In the genomic region with DNA sequence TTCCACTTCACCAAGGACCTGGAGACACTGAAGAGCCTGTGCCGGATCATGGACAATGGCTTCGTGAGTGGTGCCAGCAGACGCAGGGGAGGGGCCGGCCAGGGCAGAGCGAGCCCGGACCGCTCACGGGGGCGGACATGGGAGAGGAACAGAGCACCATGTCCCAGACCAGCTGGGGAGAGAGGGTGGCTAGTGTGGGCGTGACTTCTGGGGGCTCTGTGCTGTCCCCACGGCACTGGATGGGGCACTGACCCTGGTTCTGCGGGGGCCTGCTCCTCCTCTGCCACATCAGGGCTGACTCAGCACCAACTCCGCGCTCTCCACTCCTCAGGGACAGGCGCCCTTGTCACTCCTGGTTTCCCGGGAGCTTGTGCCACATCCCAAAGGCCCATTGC, we compare ENCODE assay signal across 14 cellular contexts. TPM values are rescaled to one million over a fixed set of nuclear protein-coding genes. Genes with fewer than 3 reads are reported as not detected.
DNase-seq lines count a peak whose midpoint lies in the region; ATAC-seq and TF ChIP-seq lines count a peak whose summit lies in the region.
"Had no signal": no experiment of that assay in that cellular context is flagged by ENCODE, and none has a peak within 500 bp of the region (broad histone marks: within the 10 kb centered on the region; RNA-seq: fewer than 3 reads in every experiment).

No MANE protein-coding gene starts in this region.

- H3K36me3 Mint-ChIP-seq in activated naive CD4-positive, alpha-beta T cell treated with anti-CD3 and anti-CD28 coated beads, Interleukin-2, amount 50 U/mL, for 72 hours = no peaks in the 10 kb centered on the region

- H3K9me3 Mint-ChIP-seq in activated naive CD4-positive, alpha-beta T cell treated with anti-CD3 and anti-CD28 coated beads, Interleukin-2, amount 50 U/mL, for 72 hours = no peaks in the 10 kb centered on the region

- H3K4me1 ChIP-seq in right lobe of liver (peaks cover 0 to under 1% (median 0%) of the 10 kb centered on the region in 4 donors), thyroid gland (peaks cover 3 to 4% of the 10 kb centered on the region in 2 donors), ascending aorta (no peaks in the 10 kb centered on the region)

- H3K9me3 ChIP-seq in right lobe of liver = no peaks in the 10 kb centered on the region
- no peaks in the 10 kb centered on the region for H3K9me3 ChIP-seq in thyroid gland
- H3K9me3 ChIP-seq in ascending aorta = no peaks in the 10 kb centered on the region
- H3K9me3 ChIP-seq: prostate gland had no signal

- peak overlapping the region; percentile 20 to 79 for H3K27ac Mint-ChIP-seq in activated naive CD4-positive, alpha-beta T cell treated with anti-CD3 and anti-CD28 coated beads, Interleukin-2, amount 50 U/mL, for 72 hours

- 80% methylated on average over 1 of the region's 16 CpGs for WGBS in right lobe of liver (ENCODE audit: insufficient coverage, low coverage, low lambda C conversion rate, missing lambda C conversion rate)
- WGBS in thyroid gland, 2 donors = 53 to 70% methylated on average over 11 to 15 of the region's 16 CpGs

- H3K4me3 ChIP-seq in right lobe of liver (no peak overlapping the region), thyroid gland (replicated peaks in 1 of 3) (no peak overlapping the region), ascending aorta (no peak overlapping the region)
- H3K4me3 ChIP-seq: lung, prostate gland had no signal

- H3K27me3 ChIP-seq in right lobe of liver = no peaks in the 10 kb centered on the region
- H3K27me3 ChIP-seq in thyroid gland = no peaks in the 10 kb centered on the region
- no peaks in the 10 kb centered on the region for H3K27me3 ChIP-seq in ascending aorta

- ATAC-seq in activated naive CD4-positive, alpha-beta T cell treated with anti-CD3 and anti-CD28 coated beads, Interleukin-2, amount 50 U/mL, for 72 hours = no peak
- peak; percentile 1 for ATAC-seq in SK-N-SH treated with all-trans-retinoic acid at 6 μM for 48 hours
- no peak for ATAC-seq in right lobe of liver

- TF ChIP-seq CTCF in right lobe of liver (IDR thresholded peaks at IDR 0.05) (no peak), thyroid gland (IDR thresholded peaks at IDR 0.05) (no peak), ascending aorta (IDR thresholded peaks at IDR 0.05) (no peak)

- intact Hi-C loops in right lobe of liver (cut with DNase I) = no loop called here
- intact Hi-C loops in thyroid gland (cut with DNase I) = loop anchor here (5.0 kb wide), 1 partner anchor 51 kb away; no protein-coding TSS in a partner anchor
- intact Hi-C loops in ascending aorta (cut with DNase I) = loop anchor here (10.0 kb wide), 1 partner anchor 1224 kb away; the partner anchor contains the start of gene DBP

- H3K36me3 ChIP-seq in right lobe of liver (peaks cover 0 to 43% (median 4%) of the 10 kb centered on the region in 4 donors), thyroid gland (peaks cover 37 to 53% of the 10 kb centered on the region in 2 donors), ascending aorta (peaks cover 72 to 88% of the 10 kb centered on the region in 2 donors)

- H3K27ac ChIP-seq in right lobe of liver = no peak overlapping the region
- H3K27ac ChIP-seq in thyroid gland = no peak overlapping the region
- H3K27ac ChIP-seq in ascending aorta = peak overlapping the region in 1 of 2 donors; percentile 29

- no peak for TF ChIP-seq POLR2A in right lobe of liver (IDR thresholded peaks at IDR 0.05)
- TF ChIP-seq POLR2A in thyroid gland (IDR thresholded peaks at IDR 0.05) = no peak

- DNase-seq in activated naive CD4-positive, alpha-beta T cell treated with anti-CD3 and anti-CD28 coated beads, Interleukin-2, amount 50 U/mL, for 72 hours (ENCODE audit: low spot score in 2 of 2) = no peak
- no peak for DNase-seq in activated naive CD4-positive, alpha-beta T cell (lab: John Stamatoyannopoulos, UW)
- DNase-seq in right lobe of liver = peak; percentile 30 to 51 (median 48)
- DNase-seq in thyroid gland = peak; percentile 75 to 85
- DNase-seq in SHP77 (lab: John Stamatoyannopoulos, UW) = no peak
- DNase-seq in pons (ENCODE audit: low spot score) = no peak
- DNase-seq in ascending aorta (ENCODE audit: low spot score in 2 of 2) = no peak
- DNase-seq: activated CD4-positive, alpha-beta T cell treated with anti-CD3 and anti-CD28 coated beads, Interleukin-2, amount 50 U/mL, for 4 hours; activated gamma-delta T cell; NCI-H1092; NCI-H524 treated with DMSO at 0.1 percent for 48 hours had no signal

TF ChIP-seq in SK-N-SH treated with all-trans-retinoic acid at 6 μM for 48 hours, 23 proteins besides CTCF, POLR2A, EP300 and RAD21:
- TF ChIP-seq ZNF565 (CRISPR knock-in tag; conservative IDR thresholded peaks at IDR 0.05; ENCODE audit: low read depth) = no peak
- TF ChIP-seq, protein P1, sequence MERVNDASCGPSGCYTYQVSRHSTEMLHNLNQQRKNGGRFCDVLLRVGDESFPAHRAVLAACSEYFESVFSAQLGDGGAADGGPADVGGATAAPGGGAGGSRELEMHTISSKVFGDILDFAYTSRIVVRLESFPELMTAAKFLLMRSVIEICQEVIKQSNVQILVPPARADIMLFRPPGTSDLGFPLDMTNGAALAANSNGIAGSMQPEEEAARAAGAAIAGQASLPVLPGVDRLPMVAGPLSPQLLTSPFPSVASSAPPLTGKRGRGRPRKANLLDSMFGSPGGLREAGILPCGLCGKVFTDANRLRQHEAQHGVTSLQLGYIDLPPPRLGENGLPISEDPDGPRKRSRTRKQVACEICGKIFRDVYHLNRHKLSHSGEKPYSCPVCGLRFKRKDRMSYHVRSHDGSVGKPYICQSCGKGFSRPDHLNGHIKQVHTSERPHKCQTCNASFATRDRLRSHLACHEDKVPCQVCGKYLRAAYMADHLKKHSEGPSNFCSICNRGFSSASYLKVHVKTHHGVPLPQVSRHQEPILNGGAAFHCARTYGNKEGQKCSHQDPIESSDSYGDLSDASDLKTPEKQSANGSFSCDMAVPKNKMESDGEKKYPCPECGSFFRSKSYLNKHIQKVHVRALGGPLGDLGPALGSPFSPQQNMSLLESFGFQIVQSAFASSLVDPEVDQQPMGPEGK (CRISPR knock-in tag; IDR thresholded peaks at IDR 0.05; ENCODE audit: borderline replicate concordance) = no peak
TF ChIP-seq in SK-N-SH treated with all-trans-retinoic acid at 6 μM for 48 hours: peak in this region for 0.

RNA-seq across cellular contexts. Expression of gene PTOV1, which starts 7.6 kb away (rescaled TPM):
- 100 to 1,000 TPM; 110 TPM for total RNA-seq in activated naive CD4-positive, alpha-beta T cell treated with anti-CD3 and anti-CD28 coated beads, Interleukin-2, amount 50 U/mL, for 72 hours
- 10 to 100 TPM; 44.4 to 93.0 (median 69.6) TPM for total RNA-seq in right lobe of liver
- 100 to 1,000 TPM in 2 of 4 donors, 10 to 100 TPM in 2; 88.3 to 148 (median 98.9) TPM for total RNA-seq in thyroid gland
- 163 TPM for total RNA-seq in ascending aorta

RNA-seq across cellular contexts. Expression of gene PNKP, which starts 8.8 kb away (rescaled TPM):
- total RNA-seq in activated naive CD4-positive, alpha-beta T cell treated with anti-CD3 and anti-CD28 coated beads, Interleukin-2, amount 50 U/mL, for 72 hours = 100 to 1,000 TPM in 1 of 2 donors, 10 to 100 TPM in 1; 90.6 to 119 TPM
- 10 to 100 TPM; 21.0 to 37.5 (median 27.9) TPM for total RNA-seq in right lobe of liver
- 100 to 1,000 TPM in 1 of 4 donors, 10 to 100 TPM in 3; 54.6 to 124 (median 84.3) TPM for total RNA-seq in thyroid gland
- total RNA-seq in ascending aorta = 46.3 TPM

RNA-seq across cellular contexts. Expression of gene AKT1S1, which starts 18.6 kb away (rescaled TPM):
- 10 to 100 TPM; 16.9 to 34.4 TPM for total RNA-seq in activated naive CD4-positive, alpha-beta T cell treated with anti-CD3 and anti-CD28 coated beads, Interleukin-2, amount 50 U/mL, for 72 hours
- total RNA-seq in right lobe of liver = 10 to 100 TPM; 18.2 to 27.0 (median 22.4) TPM
- 10 to 100 TPM; 16.7 to 26.0 (median 21.5) TPM for total RNA-seq in thyroid gland
- total RNA-seq in ascending aorta = 12.8 TPM

RNA-seq across cellular contexts. Expression of gene TBC1D17, which starts 18.9 kb away (rescaled TPM):
- 10 to 100 TPM; 28.8 to 53.0 TPM for total RNA-seq in activated naive CD4-positive, alpha-beta T cell treated with anti-CD3 and anti-CD28 coated beads, Interleukin-2, amount 50 U/mL, for 72 hours
- total RNA-seq in right lobe of liver = 10 to 100 TPM; 12.6 to 38.1 (median 27.8) TPM
- 10 to 100 TPM; 28.5 to 41.9 (median 39.7) TPM for total RNA-seq in thyroid gland
- 44.6 TPM for total RNA-seq in ascending aorta

RNA-seq across cellular contexts. Expression of gene IL4I1, which starts 38.1 kb away (rescaled TPM):
- 10 to 100 TPM in 1 of 2 donors, 1 to 10 TPM in 1; 6.3 to 11.1 TPM for total RNA-seq in activated naive CD4-positive, alpha-beta T cell treated with anti-CD3 and anti-CD28 coated beads, Interleukin-2, amount 50 U/mL, for 72 hours
- total RNA-seq in right lobe of liver (1 to 10 TPM in 2 of 6 experiments, under 1 TPM in 1, not detected in 3; 0.56 to 4.2 (median 1.0) TPM), thyroid gland (under 1 TPM in 1 of 4 donors, not detected in 3; 0.83 TPM), ascending aorta (0.96 TPM)

Comparison
In these comparisons a context has a peak if more than half of its experiments do, and no peak if none do; other contexts are left out.
1. DNase-seq: peak in right lobe of liver (3 of 3) and thyroid gland (2 of 2); none in activated naive CD4-positive, alpha-beta T cell treated with anti-CD3 and anti-CD28 coated beads, Interleukin-2, amount 50 U/mL, for 72 hours (0 of 2), activated naive CD4-positive, alpha-beta T cell (0 of 4), SHP77 (0 of 2), pons (single experiment) and ascending aorta (0 of 2).
2. intact Hi-C loops: an anchor here in thyroid gland (5.0 kb wide) and ascending aorta (10.0 kb wide); none called in right lobe of liver.